ENCODE assay signal across 1 cellular context in genomic region chr3:185528481-185529009, GRCh38.
TF ChIP-seq lines count a peak whose summit lies in the region.

No MANE protein-coding gene starts in this region.

TF ChIP-seq in GM23338, 12 proteins besides CTCF, POLR2A, EP300 and RAD21 (continued from another document):
- TF ChIP-seq, protein P1, sequence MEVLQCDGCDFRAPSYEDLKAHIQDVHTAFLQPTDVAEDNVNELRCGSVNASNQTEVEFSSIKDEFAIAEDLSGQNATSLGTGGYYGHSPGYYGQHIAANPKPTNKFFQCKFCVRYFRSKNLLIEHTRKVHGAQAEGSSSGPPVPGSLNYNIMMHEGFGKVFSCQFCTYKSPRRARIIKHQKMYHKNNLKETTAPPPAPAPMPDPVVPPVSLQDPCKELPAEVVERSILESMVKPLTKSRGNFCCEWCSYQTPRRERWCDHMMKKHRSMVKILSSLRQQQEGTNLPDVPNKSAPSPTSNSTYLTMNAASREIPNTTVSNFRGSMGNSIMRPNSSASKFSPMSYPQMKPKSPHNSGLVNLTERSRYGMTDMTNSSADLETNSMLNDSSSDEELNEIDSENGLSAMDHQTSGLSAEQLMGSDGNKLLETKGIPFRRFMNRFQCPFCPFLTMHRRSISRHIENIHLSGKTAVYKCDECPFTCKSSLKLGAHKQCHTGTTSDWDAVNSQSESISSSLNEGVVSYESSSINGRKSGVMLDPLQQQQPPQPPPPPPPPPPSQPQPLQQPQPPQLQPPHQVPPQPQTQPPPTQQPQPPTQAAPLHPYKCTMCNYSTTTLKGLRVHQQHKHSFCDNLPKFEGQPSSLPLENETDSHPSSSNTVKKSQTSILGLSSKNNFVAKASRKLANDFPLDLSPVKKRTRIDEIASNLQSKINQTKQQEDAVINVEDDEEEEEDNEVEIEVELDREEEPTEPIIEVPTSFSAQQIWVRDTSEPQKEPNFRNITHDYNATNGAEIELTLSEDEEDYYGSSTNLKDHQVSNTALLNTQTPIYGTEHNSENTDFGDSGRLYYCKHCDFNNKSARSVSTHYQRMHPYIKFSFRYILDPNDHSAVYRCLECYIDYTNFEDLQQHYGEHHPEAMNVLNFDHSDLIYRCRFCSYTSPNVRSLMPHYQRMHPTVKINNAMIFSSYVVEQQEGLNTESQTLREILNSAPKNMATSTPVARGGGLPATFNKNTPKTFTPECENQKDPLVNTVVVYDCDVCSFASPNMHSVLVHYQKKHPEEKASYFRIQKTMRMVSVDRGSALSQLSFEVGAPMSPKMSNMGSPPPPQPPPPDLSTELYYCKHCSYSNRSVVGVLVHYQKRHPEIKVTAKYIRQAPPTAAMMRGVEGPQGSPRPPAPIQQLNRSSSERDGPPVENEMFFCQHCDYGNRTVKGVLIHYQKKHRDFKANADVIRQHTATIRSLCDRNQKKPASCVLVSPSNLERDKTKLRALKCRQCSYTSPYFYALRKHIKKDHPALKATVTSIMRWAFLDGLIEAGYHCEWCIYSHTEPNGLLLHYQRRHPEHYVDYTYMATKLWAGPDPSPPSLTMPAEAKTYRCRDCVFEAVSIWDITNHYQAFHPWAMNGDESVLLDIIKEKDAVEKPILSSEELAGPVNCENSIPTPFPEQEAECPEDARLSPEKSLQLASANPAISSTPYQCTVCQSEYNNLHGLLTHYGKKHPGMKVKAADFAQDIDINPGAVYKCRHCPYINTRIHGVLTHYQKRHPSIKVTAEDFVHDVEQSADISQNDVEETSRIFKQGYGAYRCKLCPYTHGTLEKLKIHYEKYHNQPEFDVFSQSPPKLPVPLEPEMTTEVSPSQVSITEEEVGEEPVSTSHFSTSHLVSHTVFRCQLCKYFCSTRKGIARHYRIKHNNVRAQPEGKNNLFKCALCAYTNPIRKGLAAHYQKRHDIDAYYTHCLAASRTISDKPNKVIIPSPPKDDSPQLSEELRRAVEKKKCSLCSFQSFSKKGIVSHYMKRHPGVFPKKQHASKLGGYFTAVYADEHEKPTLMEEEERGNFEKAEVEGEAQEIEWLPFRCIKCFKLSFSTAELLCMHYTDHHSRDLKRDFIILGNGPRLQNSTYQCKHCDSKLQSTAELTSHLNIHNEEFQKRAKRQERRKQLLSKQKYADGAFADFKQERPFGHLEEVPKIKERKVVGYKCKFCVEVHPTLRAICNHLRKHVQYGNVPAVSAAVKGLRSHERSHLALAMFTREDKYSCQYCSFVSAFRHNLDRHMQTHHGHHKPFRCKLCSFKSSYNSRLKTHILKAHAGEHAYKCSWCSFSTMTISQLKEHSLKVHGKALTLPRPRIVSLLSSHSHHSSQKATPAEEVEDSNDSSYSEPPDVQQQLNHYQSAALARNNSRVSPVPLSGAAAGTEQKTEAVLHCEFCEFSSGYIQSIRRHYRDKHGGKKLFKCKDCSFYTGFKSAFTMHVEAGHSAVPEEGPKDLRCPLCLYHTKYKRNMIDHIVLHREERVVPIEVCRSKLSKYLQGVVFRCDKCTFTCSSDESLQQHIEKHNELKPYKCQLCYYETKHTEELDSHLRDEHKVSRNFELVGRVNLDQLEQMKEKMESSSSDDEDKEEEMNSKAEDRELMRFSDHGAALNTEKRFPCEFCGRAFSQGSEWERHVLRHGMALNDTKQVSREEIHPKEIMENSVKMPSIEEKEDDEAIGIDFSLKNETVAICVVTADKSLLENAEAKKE (CRISPR knock-in tag; IDR thresholded peaks at IDR 0.05) = no peak
- TF ChIP-seq EZH2phosphoT487 (IDR thresholded peaks at IDR 0.05; ENCODE audit: unreplicated experiment) = no peak
- TF ChIP-seq, protein P2, sequence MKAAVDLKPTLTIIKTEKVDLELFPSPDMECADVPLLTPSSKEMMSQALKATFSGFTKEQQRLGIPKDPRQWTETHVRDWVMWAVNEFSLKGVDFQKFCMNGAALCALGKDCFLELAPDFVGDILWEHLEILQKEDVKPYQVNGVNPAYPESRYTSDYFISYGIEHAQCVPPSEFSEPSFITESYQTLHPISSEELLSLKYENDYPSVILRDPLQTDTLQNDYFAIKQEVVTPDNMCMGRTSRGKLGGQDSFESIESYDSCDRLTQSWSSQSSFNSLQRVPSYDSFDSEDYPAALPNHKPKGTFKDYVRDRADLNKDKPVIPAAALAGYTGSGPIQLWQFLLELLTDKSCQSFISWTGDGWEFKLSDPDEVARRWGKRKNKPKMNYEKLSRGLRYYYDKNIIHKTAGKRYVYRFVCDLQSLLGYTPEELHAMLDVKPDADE (IDR thresholded peaks at IDR 0.05) = no peak
